9 cellular contexts compared by ENCODE assay signal in genomic region chr3:30893678-30894325, GRCh38. TPM values are rescaled to one million over a fixed set of nuclear protein-coding genes. Genes with fewer than 3 reads are reported as not detected.
A peak's percentile ranks its signal among the peaks of the same experiment; 100 is the strongest.
DNase-seq lines count a peak whose midpoint lies in the region; ATAC-seq and TF ChIP-seq lines count a peak whose summit lies in the region.
"Had no signal": no experiment of that assay in that cellular context is flagged by ENCODE, and none has a peak within 500 bp of the region (broad histone marks: within the 10 kb centered on the region; RNA-seq: fewer than 3 reads in every experiment).

No MANE protein-coding gene starts in this region.

- ATAC-seq in activated T-cell treated with anti-CD3 and anti-CD28 coated beads, Interleukin-2, amount 50 U/mL, for 72 hours (replicated peaks in 1 of 2) = no peak
- ATAC-seq in activated CD8-positive, alpha-beta T cell treated with anti-CD3 and anti-CD28 coated beads, Interleukin-2, amount 10 ng/mL, durations not matched to agents 7 days and 5 days = no peak
- no peak for ATAC-seq in thoracic aorta (ENCODE audit: insufficient number of reproducible peaks, low FRiP score, low read depth)

- H3K9me3 ChIP-seq in thoracic aorta = no peaks in the 10 kb centered on the region

- H3K4me3 ChIP-seq in thoracic aorta = peak overlapping the region; percentile 84

- H3K4me3 Mint-ChIP-seq in activated T-cell treated with anti-CD3 and anti-CD28 coated beads, Interleukin-2, amount 50 U/mL, for 72 hours = peak overlapping the region; percentile 66 to 87
- peak overlapping the region; percentile 67 for H3K4me3 Mint-ChIP-seq in activated CD8-positive, alpha-beta T cell treated with anti-CD3 and anti-CD28 coated beads, Interleukin-2, amount 10 ng/mL, durations not matched to agents 7 days and 5 days
- H3K4me3 Mint-ChIP-seq in immature natural killer cell = peak overlapping the region in 3 of 5 donors; percentile 5 to 59 (median 49)

- in situ Hi-C loops in ACHN (cut with HindIII; ENCODE audit: low pct_ligation_motif_present, low pct_unique_long_range_greater_than_20kb, low sequenced_read_pairs) = no loop called here

- peaks cover 0 to 7% of the 10 kb centered on the region in 2 donors for H3K4me1 ChIP-seq in thoracic aorta (ENCODE audit: control insufficient read depth in 1 of 2, low read depth in 2 of 2)

- CTCF ChIA-PET in activated CD8-positive, alpha-beta T cell treated with anti-CD3 and anti-CD28 coated beads, Interleukin-2, amount 10 ng/mL, durations not matched to agents 7 days and 5 days (lab: Charles Lee) = no interaction called here

- H3K4me1 Mint-ChIP-seq in activated T-cell treated with anti-CD3 and anti-CD28 coated beads, Interleukin-2, amount 50 U/mL, for 72 hours (ENCODE audit: low read depth) = peaks cover 13% of the 10 kb centered on the region
- peaks cover 12% of the 10 kb centered on the region for H3K4me1 Mint-ChIP-seq in activated CD8-positive, alpha-beta T cell treated with anti-CD3 and anti-CD28 coated beads, Interleukin-2, amount 10 ng/mL, durations not matched to agents 7 days and 5 days (ENCODE audit: low read depth)
- peaks cover 7 to 19% of the 10 kb centered on the region in 2 donors for H3K4me1 Mint-ChIP-seq in immature natural killer cell

- TF ChIP-seq CTCF in thoracic aorta (IDR thresholded peaks at IDR 0.05) = no peak

- H3K27ac Mint-ChIP-seq in activated T-cell treated with anti-CD3 and anti-CD28 coated beads, Interleukin-2, amount 50 U/mL, for 72 hours = no peak overlapping the region
- H3K27ac Mint-ChIP-seq in activated CD8-positive, alpha-beta T cell treated with anti-CD3 and anti-CD28 coated beads, Interleukin-2, amount 10 ng/mL, durations not matched to agents 7 days and 5 days = no peak overlapping the region
- no peak overlapping the region for H3K27ac Mint-ChIP-seq in immature natural killer cell

- peaks cover 49% of the 10 kb centered on the region for H3K27me3 Mint-ChIP-seq in activated T-cell treated with anti-CD3 and anti-CD28 coated beads, Interleukin-2, amount 50 U/mL, for 72 hours (ENCODE audit: low read depth)
- peaks cover 44% of the 10 kb centered on the region for H3K27me3 Mint-ChIP-seq in activated CD8-positive, alpha-beta T cell treated with anti-CD3 and anti-CD28 coated beads, Interleukin-2, amount 10 ng/mL, durations not matched to agents 7 days and 5 days (ENCODE audit: low read depth)
- H3K27me3 Mint-ChIP-seq in immature natural killer cell (ENCODE audit: low read depth in 3 of 3) = peaks cover 4 to 19% (median 17%) of the 10 kb centered on the region in 3 donors

- H3K9me3 Mint-ChIP-seq in activated T-cell treated with anti-CD3 and anti-CD28 coated beads, Interleukin-2, amount 50 U/mL, for 72 hours = no peaks in the 10 kb centered on the region
- H3K9me3 Mint-ChIP-seq in activated CD8-positive, alpha-beta T cell treated with anti-CD3 and anti-CD28 coated beads, Interleukin-2, amount 10 ng/mL, durations not matched to agents 7 days and 5 days (ENCODE audit: insufficient read depth) = no peaks in the 10 kb centered on the region
- H3K9me3 Mint-ChIP-seq in immature natural killer cell = no peaks in the 10 kb centered on the region

- no peak for DNase-seq in activated T-cell treated with anti-CD3 and anti-CD28 coated beads, Interleukin-2, amount 50 U/mL, for 72 hours
- no peak for DNase-seq in activated T-cell treated with anti-CD3 and anti-CD28 coated beads, Interleukin-2, amount 50 U/mL, for 1 hour
- DNase-seq in activated CD8-positive, alpha-beta T cell treated with anti-CD3 and anti-CD28 coated beads, Interleukin-2, amount 10 ng/mL, durations not matched to agents 7 days and 5 days = no peak
- DNase-seq in immature natural killer cell (no peak), thoracic aorta (ENCODE audit: low spot score) (no peak), ACHN (no peak), A172 (ENCODE audit: low spot score) (no peak), LoVo (ENCODE audit: low spot score) (no peak)
- DNase-seq: activated effector memory CD4-positive, alpha-beta T cell treated with Interleukin-2 at 50 U/mL for 16 hours had no signal

- no peak overlapping the region for H3K27ac ChIP-seq in thoracic aorta

- no peaks in the 10 kb centered on the region for H3K36me3 ChIP-seq in thoracic aorta

- no peaks in the 10 kb centered on the region for H3K27me3 ChIP-seq in thoracic aorta (replicated peaks; ENCODE audit: insufficient read depth)

- no peaks in the 10 kb centered on the region for H3K36me3 Mint-ChIP-seq in activated T-cell treated with anti-CD3 and anti-CD28 coated beads, Interleukin-2, amount 50 U/mL, for 72 hours (ENCODE audit: insufficient read depth in 2 of 2)
- H3K36me3 Mint-ChIP-seq in activated CD8-positive, alpha-beta T cell treated with anti-CD3 and anti-CD28 coated beads, Interleukin-2, amount 10 ng/mL, durations not matched to agents 7 days and 5 days (ENCODE audit: low read depth) = no peaks in the 10 kb centered on the region
- peaks cover 0 to 3% (median 0%) of the 10 kb centered on the region in 3 donors for H3K36me3 Mint-ChIP-seq in immature natural killer cell

- POLR2A ChIA-PET in activated CD8-positive, alpha-beta T cell treated with anti-CD3 and anti-CD28 coated beads, Interleukin-2, amount 10 ng/mL, durations not matched to agents 7 days and 5 days (lab: Charles Lee) = no interaction called here

RNA-seq across cellular contexts. Expression of gene GADL1, which starts 0.7 kb away (rescaled TPM):
- total RNA-seq in activated T-cell treated with anti-CD3 and anti-CD28 coated beads, Interleukin-2, amount 50 U/mL, for 72 hours = not detected
- not detected for total RNA-seq in activated CD8-positive, alpha-beta T cell treated with anti-CD3 and anti-CD28 coated beads, Interleukin-2, amount 10 ng/mL, durations not matched to agents 7 days and 5 days
- not detected for polyA plus RNA-seq in immature natural killer cell
- 1 to 10 TPM in 1 of 2 donors, under 1 TPM in 1; 0.27 to 1.1 TPM for total RNA-seq in thoracic aorta
- total RNA-seq in A172 (2014; rRNA removed; shearing (Covaris generic)) = 0.02 TPM in 1 of 2 replicates, not detected in the other
